In genomic region chr9:137429974-137430722, GRCh38 we compare ENCODE assay signal across 13 cellular contexts. TPM values are rescaled to one million over a fixed set of nuclear protein-coding genes. Genes with fewer than 3 reads are reported as not detected.
A peak's percentile ranks its signal among the peaks of the same experiment; 100 is the strongest.
DNase-seq lines count a peak whose midpoint lies in the region; ATAC-seq and TF ChIP-seq lines count a peak whose summit lies in the region.
"Had no signal": no experiment of that assay in that cellular context is flagged by ENCODE, and none has a peak within 500 bp of the region (broad histone marks: within the 10 kb centered on the region; RNA-seq: fewer than 3 reads in every experiment).

No MANE protein-coding gene starts in this region.

- peaks cover 19% of the 10 kb centered on the region for H3F3A ChIP-seq in DOHH2 (ENCODE audit: control insufficient read depth, insufficient read depth)

- peaks cover 9% of the 10 kb centered on the region for H3K36me3 ChIP-seq in DOHH2 (ENCODE audit: control insufficient read depth, low read length)
- no peaks in the 10 kb centered on the region for H3K36me3 ChIP-seq in Panc1 (ENCODE audit: control insufficient read depth, insufficient read depth, low read length)
- H3K36me3 ChIP-seq: breast epithelium had no signal

- CTCF ChIA-PET in Panc1 (lab: Charles Lee), result no interaction called here

- in situ Hi-C loops in Panc1 (cut with HindIII; ENCODE audit: low pct_unique_long_range_greater_than_20kb, low sequenced_read_pairs), result no loop called here

- no peaks in the 10 kb centered on the region for H3K4me1 Mint-ChIP-seq in activated T-helper 17 cell treated with anti-CD3 and anti-CD28 coated beads, Interleukin-2, amount 50 U/mL, for 72 hours
- no peaks in the 10 kb centered on the region for H3K4me1 Mint-ChIP-seq in progenitor cell of endocrine pancreas (ENCODE audit: low read depth)

- peak; percentile 61 for ATAC-seq in HG02798 (IDR thresholded peaks at IDR 0.05; ENCODE audit: poor library complexity, unreplicated experiment)
- peak; percentile 62 for ATAC-seq in Panc1
- ATAC-seq in GM21360 (IDR thresholded peaks at IDR 0.05; ENCODE audit: unreplicated experiment), result no peak
- no peak for ATAC-seq in activated T-helper 17 cell treated with anti-CD3 and anti-CD28 coated beads, Interleukin-2, amount 50 U/mL, for 72 hours (replicated peaks)
- no peak for ATAC-seq in HG02678 (IDR thresholded peaks at IDR 0.05; ENCODE audit: unreplicated experiment)

- TF ChIP-seq CTCF in DOHH2 (IDR thresholded peaks at IDR 0.05; ENCODE audit: low read depth, low read length, poor library complexity, severe bottlenecking) (no peak), Panc1 (IDR thresholded peaks at IDR 0.05) (no peak), progenitor cell of endocrine pancreas (IDR thresholded peaks at IDR 0.05; ENCODE audit: unreplicated experiment) (no peak)

- POLR2A ChIA-PET in Panc1 (lab: Charles Lee), result no interaction called here

- no peaks in the 10 kb centered on the region for H3K36me3 Mint-ChIP-seq in activated T-helper 17 cell treated with anti-CD3 and anti-CD28 coated beads, Interleukin-2, amount 50 U/mL, for 72 hours (ENCODE audit: low read depth)
- H3K36me3 Mint-ChIP-seq in progenitor cell of endocrine pancreas (ENCODE audit: insufficient read depth), result no peaks in the 10 kb centered on the region

- H3K79me2 ChIP-seq in DOHH2 (ENCODE audit: control insufficient read depth, low read length), result peaks cover 6% of the 10 kb centered on the region

- H4K20me1 ChIP-seq in DOHH2 (ENCODE audit: control insufficient read depth, insufficient read depth, low read depth, low read length), result no peaks in the 10 kb centered on the region

- H3K9me2 ChIP-seq in DOHH2 (replicated peaks; ENCODE audit: control insufficient read depth, low read length), result no peaks in the 10 kb centered on the region

- no peak for DNase-seq in Panc1 (ENCODE audit: low read depth, low spot score)
- DNase-seq in myocyte (ENCODE audit: low read depth), result peak; percentile 65
- DNase-seq in progenitor cell of endocrine pancreas (ENCODE audit: low spot score, unreplicated experiment), result no peak
- DNase-seq: activated CD8-positive, alpha-beta memory T cell treated with anti-CD3 and anti-CD28 coated beads, Interleukin-2, amount 50 U/mL, for 48 hours; DND-41 had no signal

- H3K27me3 Mint-ChIP-seq in activated T-helper 17 cell treated with anti-CD3 and anti-CD28 coated beads, Interleukin-2, amount 50 U/mL, for 72 hours, result no peaks in the 10 kb centered on the region
- H3K27me3 Mint-ChIP-seq in progenitor cell of endocrine pancreas, result no peaks in the 10 kb centered on the region

- H3K4me3 Mint-ChIP-seq in activated T-helper 17 cell treated with anti-CD3 and anti-CD28 coated beads, Interleukin-2, amount 50 U/mL, for 72 hours, result no peak overlapping the region
- H3K4me3 Mint-ChIP-seq in progenitor cell of endocrine pancreas (ENCODE audit: low read depth), result no peak overlapping the region

- peaks cover 66% of the 10 kb centered on the region for H3K4me1 ChIP-seq in DOHH2 (ENCODE audit: control insufficient read depth, low read length)
- H3K4me1 ChIP-seq in Panc1 (ENCODE audit: control insufficient read depth, insufficient read depth, low read length), result peaks cover 5% of the 10 kb centered on the region
- H3K4me1 ChIP-seq: breast epithelium had no signal

- peak overlapping the region; percentile 93 for H3K4me2 ChIP-seq in DOHH2 (ENCODE audit: low read length)

- intact Hi-C loops in Panc1 (cut with micrococcal nuclease; ENCODE audit: unreplicated experiment), result loop anchor here (10.0 kb wide), 1 partner anchor 135 kb away; no protein-coding TSS in a partner anchor

- H3K9me3 ChIP-seq in DOHH2 (ENCODE audit: control insufficient read depth, insufficient read depth, low read length), result no peaks in the 10 kb centered on the region
- H3K9me3 ChIP-seq in Panc1 (ENCODE audit: control insufficient read depth, insufficient read depth, low read depth, low read length), result no peaks in the 10 kb centered on the region
- H3K9me3 ChIP-seq: breast epithelium had no signal

- H3K27ac ChIP-seq in DOHH2 (ENCODE audit: low read depth, low read length) (peak overlapping the region; percentile 74), Panc1 (ENCODE audit: low read length) (no peak overlapping the region)
- H3K27ac ChIP-seq: breast epithelium, skin epidermis had no signal

- peak overlapping the region; percentile 73 for H3K4me3 ChIP-seq in DOHH2 (ENCODE audit: low read length)
- peak overlapping the region; percentile 19 to 46 for H3K4me3 ChIP-seq in Panc1 (ENCODE audit: low read depth in 2 of 2, low read length in 2 of 2)
- H3K4me3 ChIP-seq: breast epithelium, skin epidermis had no signal

- no peak overlapping the region for H3K27ac Mint-ChIP-seq in activated T-helper 17 cell treated with anti-CD3 and anti-CD28 coated beads, Interleukin-2, amount 50 U/mL, for 72 hours
- no peak overlapping the region for H3K27ac Mint-ChIP-seq in progenitor cell of endocrine pancreas

- H3K27me3 ChIP-seq in DOHH2 (ENCODE audit: control insufficient read depth, low read length), result no peaks in the 10 kb centered on the region
- H3K27me3 ChIP-seq in Panc1 (ENCODE audit: control insufficient read depth, insufficient read depth, low read length), result no peaks in the 10 kb centered on the region
- H3K27me3 ChIP-seq: breast epithelium had no signal

- no TSS peak for BruUV-seq in Panc1 (replicated peaks; lab: Mats Ljungman, UMichigan)

- no peaks in the 10 kb centered on the region for H3K9me3 Mint-ChIP-seq in activated T-helper 17 cell treated with anti-CD3 and anti-CD28 coated beads, Interleukin-2, amount 50 U/mL, for 72 hours
- no peaks in the 10 kb centered on the region for H3K9me3 Mint-ChIP-seq in progenitor cell of endocrine pancreas (ENCODE audit: low read depth)

RNA-seq across cellular contexts. Expression of gene NOXA1, which starts 7.0 kb away (rescaled TPM):
- total RNA-seq in Panc1 (2021; ENCODE audit: unreplicated experiment) (3.7 TPM), myocyte (1.2 and 3.1 TPM in 2 replicates), progenitor cell of endocrine pancreas (15.3 and 16.3 TPM in 2 replicates)
- polyA plus RNA-seq in Panc1 (2012; ENCODE audit: insufficient read length), result 5.5 TPM
- 1.6 TPM for polyA plus RNA-seq in myocyte (2012)
- total RNA-seq in activated T-helper 17 cell treated with anti-CD3 and anti-CD28 coated beads, Interleukin-2, amount 50 U/mL, for 72 hours, result under 1 TPM; 0.39 to 0.58 TPM

RNA-seq across cellular contexts. Expression of gene EXD3, which starts 7.2 kb away (rescaled TPM):
- total RNA-seq in Panc1 (2021; ENCODE audit: unreplicated experiment), result 9.2 TPM
- polyA plus RNA-seq in Panc1 (2012; ENCODE audit: insufficient read length), result 14.6 TPM
- 12.5 and 15.3 TPM in 2 replicates for total RNA-seq in myocyte
- polyA plus RNA-seq in myocyte (2012), result 12.5 TPM
- total RNA-seq in activated T-helper 17 cell treated with anti-CD3 and anti-CD28 coated beads, Interleukin-2, amount 50 U/mL, for 72 hours, result 1 to 10 TPM; 8.8 to 10.0 TPM
- total RNA-seq in progenitor cell of endocrine pancreas, result 31.7 and 33.8 TPM in 2 replicates

RNA-seq across cellular contexts. Expression of gene ENTPD8, which starts 11.0 kb away (rescaled TPM):
- 3.9 TPM for total RNA-seq in Panc1 (2021; ENCODE audit: unreplicated experiment)
- 4.2 TPM for polyA plus RNA-seq in Panc1 (2012; ENCODE audit: insufficient read length)
- 0.19 and 0.31 TPM in 2 replicates for total RNA-seq in myocyte
- 0.14 TPM for polyA plus RNA-seq in myocyte (2012)
- not detected for total RNA-seq in activated T-helper 17 cell treated with anti-CD3 and anti-CD28 coated beads, Interleukin-2, amount 50 U/mL, for 72 hours
- 2.7 and 3.2 TPM in 2 replicates for total RNA-seq in progenitor cell of endocrine pancreas
- total RNA-seq: lower leg skin had no signal

RNA-seq across cellular contexts. Expression of gene NSMF, which starts 29.0 kb away (rescaled TPM):
- total RNA-seq in Panc1 (2021; ENCODE audit: unreplicated experiment), result 40.0 TPM
- 53.6 TPM for polyA plus RNA-seq in Panc1 (2012; ENCODE audit: insufficient read length)
- 53.9 and 69.9 TPM in 2 replicates for total RNA-seq in myocyte
- polyA plus RNA-seq in myocyte (2012), result 50.2 TPM
- total RNA-seq in activated T-helper 17 cell treated with anti-CD3 and anti-CD28 coated beads, Interleukin-2, amount 50 U/mL, for 72 hours, result 10 to 100 TPM; 26.6 to 35.5 TPM
- 57.4 and 59.8 TPM in 2 replicates for total RNA-seq in progenitor cell of endocrine pancreas

Comparison
In these comparisons a context has a peak if more than half of its experiments do, and no peak if none do; other contexts are left out.
1. ATAC-seq: peak in HG02798 (single experiment) and Panc1 (single experiment); none in GM21360 (single experiment), activated T-helper 17 cell treated with anti-CD3 and anti-CD28 coated beads, Interleukin-2, amount 50 U/mL, for 72 hours (single experiment) and HG02678 (single experiment).